11 cellular contexts compared by ENCODE assay signal in the genomic region with DNA sequence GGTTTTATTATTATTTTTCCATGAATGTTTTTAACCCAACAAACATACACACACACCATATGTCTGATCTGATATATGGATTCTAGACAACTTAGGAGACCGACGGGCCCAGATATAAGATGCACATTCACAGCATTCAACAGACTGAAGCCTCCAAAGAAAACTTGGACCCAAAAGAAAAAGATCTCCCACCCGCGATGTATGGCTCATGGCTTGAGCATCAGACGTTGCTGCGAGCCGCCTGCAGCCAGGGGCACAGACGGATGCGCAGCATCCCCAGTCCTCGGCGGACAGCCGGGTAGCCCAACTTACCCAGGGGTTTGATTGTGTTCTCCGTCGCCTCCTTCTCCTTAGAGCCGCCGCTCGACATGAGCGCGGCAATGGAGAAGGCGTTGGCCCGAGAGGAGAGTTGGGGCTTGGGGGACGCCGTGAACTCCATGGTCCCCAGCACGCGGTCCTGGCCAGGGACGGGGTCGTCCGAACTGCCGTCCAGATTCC. TPM values are rescaled to one million over a fixed set of nuclear protein-coding genes. Genes with fewer than 3 reads are reported as not detected.
DNase-seq lines count a peak whose midpoint lies in the region; ATAC-seq and TF ChIP-seq lines count a peak whose summit lies in the region.
"Had no signal": no experiment of that assay in that cellular context is flagged by ENCODE, and none has a peak within 500 bp of the region (broad histone marks: within the 10 kb centered on the region; RNA-seq: fewer than 3 reads in every experiment).

No MANE protein-coding gene starts in this region.

- intact Hi-C loops in activated T-helper 2 cell treated with anti-CD3 and anti-CD28 coated beads, Interferon-gamma antibody, Interleukin-2, Interleukin-4, amounts not matched to agents 10 μg/mL and 5 μg/mL and 100 μg/mL, durations not matched to agents 14 hours and 24 hours and 36 hours (cut with micrococcal nuclease) = no loop called here
- intact Hi-C loops in testis (cut with DNase I; ENCODE audit: low total_unique reads) = no loop called here

- H3K27me3 Mint-ChIP-seq in activated T-cell treated with anti-CD3 and anti-CD28 coated beads, Interleukin-2, amount 50 U/mL, for 24 hours = peaks cover 92% of the 10 kb centered on the region
- H3K27me3 Mint-ChIP-seq in activated T-helper 2 cell treated with anti-CD3 and anti-CD28 coated beads, Interferon-gamma antibody, Interleukin-2, Interleukin-4, amounts not matched to agents 10 μg/mL and 5 μg/mL and 100 μg/mL, durations not matched to agents 14 hours and 24 hours and 36 hours (ENCODE audit: low read depth) = peaks cover 87% of the 10 kb centered on the region
- H3K27me3 Mint-ChIP-seq in immature natural killer cell (ENCODE audit: low read depth in 3 of 3) = peaks cover 23 to 66% (median 45%) of the 10 kb centered on the region in 3 donors

- no peaks in the 10 kb centered on the region for H3K27me3 ChIP-seq in testis

- no peaks in the 10 kb centered on the region for H3K4me1 ChIP-seq in testis

- DNase-seq in activated T-cell treated with anti-CD3 and anti-CD28 coated beads, Interleukin-2, amount 50 U/mL, for 24 hours = no peak
- DNase-seq in activated T-cell treated with anti-CD3 and anti-CD28 coated beads for 4 hours (no peak), immature natural killer cell (no peak), testis (no peak)
- DNase-seq in activated T-helper 2 cell treated with anti-CD3 and anti-CD28 coated beads, Interferon-gamma antibody, Interleukin-2, Interleukin-4, amounts not matched to agents 10 μg/mL and 5 μg/mL and 100 μg/mL, durations not matched to agents 14 hours and 24 hours and 36 hours (ENCODE audit: low spot score) = no peak
- DNase-seq in stimulated activated CD4-positive, alpha-beta T cell treated with anti-CD3 and anti-CD28 coated beads, Interleukin-4, amount 100 ng/mL, for 4 hours = no peak
- no peak for DNase-seq in stimulated activated CD4-positive, alpha-beta T cell treated with anti-CD3 and anti-CD28 coated beads, Interleukin-2, amount 100 ng/mL, for 24 hours
- DNase-seq: COR-L47, NCI-H2227 treated with DMSO at 0.1 percent for 48 hours had no signal

- H3K4me3 ChIP-seq in testis = peak overlapping the region; percentile 44 to 56

- H3K4me3 Mint-ChIP-seq in activated T-cell treated with anti-CD3 and anti-CD28 coated beads, Interleukin-2, amount 50 U/mL, for 24 hours = peak overlapping the region; percentile 53
- H3K4me3 Mint-ChIP-seq in activated T-helper 2 cell treated with anti-CD3 and anti-CD28 coated beads, Interferon-gamma antibody, Interleukin-2, Interleukin-4, amounts not matched to agents 10 μg/mL and 5 μg/mL and 100 μg/mL, durations not matched to agents 14 hours and 24 hours and 36 hours (ENCODE audit: low read depth) = peak overlapping the region; percentile 71
- H3K4me3 Mint-ChIP-seq in immature natural killer cell = peak overlapping the region; percentile 45 to 69 (median 63)

- 2 to 9% methylated on average over 14 to 29 of the region's 29 CpGs for WGBS in testis, 2 donors

- no peak for TF ChIP-seq POLR2A in testis (IDR thresholded peaks at IDR 0.05)

- H3K36me3 Mint-ChIP-seq in activated T-cell treated with anti-CD3 and anti-CD28 coated beads, Interleukin-2, amount 50 U/mL, for 24 hours (ENCODE audit: low read depth) = no peaks in the 10 kb centered on the region
- H3K36me3 Mint-ChIP-seq in activated T-helper 2 cell treated with anti-CD3 and anti-CD28 coated beads, Interferon-gamma antibody, Interleukin-2, Interleukin-4, amounts not matched to agents 10 μg/mL and 5 μg/mL and 100 μg/mL, durations not matched to agents 14 hours and 24 hours and 36 hours (ENCODE audit: low read depth) = no peaks in the 10 kb centered on the region
- peaks cover 0 to 6% (median 0%) of the 10 kb centered on the region in 3 donors for H3K36me3 Mint-ChIP-seq in immature natural killer cell

- no peak for TF ChIP-seq CTCF in testis (IDR thresholded peaks at IDR 0.05)

- ATAC-seq in GM19467 (IDR thresholded peaks at IDR 0.05; ENCODE audit: unreplicated experiment) = no peak

- no peaks in the 10 kb centered on the region for H3K36me3 ChIP-seq in testis (ENCODE audit: low read depth, missing control alignments)

- H3K4me1 Mint-ChIP-seq in activated T-cell treated with anti-CD3 and anti-CD28 coated beads, Interleukin-2, amount 50 U/mL, for 24 hours (ENCODE audit: low read depth) = peaks cover 18% of the 10 kb centered on the region
- peaks cover 11% of the 10 kb centered on the region for H3K4me1 Mint-ChIP-seq in activated T-helper 2 cell treated with anti-CD3 and anti-CD28 coated beads, Interferon-gamma antibody, Interleukin-2, Interleukin-4, amounts not matched to agents 10 μg/mL and 5 μg/mL and 100 μg/mL, durations not matched to agents 14 hours and 24 hours and 36 hours (ENCODE audit: low read depth)
- H3K4me1 Mint-ChIP-seq in immature natural killer cell = peaks cover 8 to 10% of the 10 kb centered on the region in 2 donors

- H3K9me3 ChIP-seq in testis = no peaks in the 10 kb centered on the region

- peaks cover 3% of the 10 kb centered on the region for H3K9me3 Mint-ChIP-seq in activated T-cell treated with anti-CD3 and anti-CD28 coated beads, Interleukin-2, amount 50 U/mL, for 24 hours
- H3K9me3 Mint-ChIP-seq in activated T-helper 2 cell treated with anti-CD3 and anti-CD28 coated beads, Interferon-gamma antibody, Interleukin-2, Interleukin-4, amounts not matched to agents 10 μg/mL and 5 μg/mL and 100 μg/mL, durations not matched to agents 14 hours and 24 hours and 36 hours = no peaks in the 10 kb centered on the region
- peaks cover 0 to 24% (median 6%) of the 10 kb centered on the region in 6 donors for H3K9me3 Mint-ChIP-seq in immature natural killer cell

- H3K27ac Mint-ChIP-seq in activated T-cell treated with anti-CD3 and anti-CD28 coated beads, Interleukin-2, amount 50 U/mL, for 24 hours = no peak overlapping the region
- H3K27ac Mint-ChIP-seq in activated T-helper 2 cell treated with anti-CD3 and anti-CD28 coated beads, Interferon-gamma antibody, Interleukin-2, Interleukin-4, amounts not matched to agents 10 μg/mL and 5 μg/mL and 100 μg/mL, durations not matched to agents 14 hours and 24 hours and 36 hours = no peak overlapping the region
- H3K27ac Mint-ChIP-seq in immature natural killer cell = no peak overlapping the region

- H3K27ac ChIP-seq in testis = no peak overlapping the region

RNA-seq across cellular contexts. Expression of a gene that starts 0.7 kb away (rescaled TPM):
- 0.11 and 0.39 TPM in 2 replicates for total RNA-seq in activated T-helper 2 cell treated with anti-CD3 and anti-CD28 coated beads, Interferon-gamma antibody, Interleukin-2, Interleukin-4, amounts not matched to agents 10 μg/mL and 5 μg/mL and 100 μg/mL, durations not matched to agents 14 hours and 24 hours and 36 hours
- polyA plus RNA-seq in immature natural killer cell (not detected), testis (ENCODE audit: insufficient read depth, low read depth, low replicate concordance) (0.63 TPM)
- 1 to 10 TPM; 2.8 to 3.8 TPM for total RNA-seq in testis
- polyA plus RNA-seq: keratinocyte had no signal
